ENCODE assay signal across 9 cellular contexts in genomic region chr3:52670621-52671521, GRCh38. TPM values are rescaled to one million over a fixed set of nuclear protein-coding genes. Genes with fewer than 3 reads are reported as not detected.
DNase-seq lines count a peak whose midpoint lies in the region; ATAC-seq and TF ChIP-seq lines count a peak whose summit lies in the region.
"Had no signal": no experiment of that assay in that cellular context is flagged by ENCODE, and none has a peak within 500 bp of the region (broad histone marks: within the 10 kb centered on the region; RNA-seq: fewer than 3 reads in every experiment).

No MANE protein-coding gene starts in this region.

- no peak overlapping the region for H3K4ac ChIP-seq in H9 (ENCODE audit: low read depth, low read length)

- H3K23ac ChIP-seq in H9 (ENCODE audit: insufficient read length, low read depth, low read length): no peak overlapping the region

- intact Hi-C loops in Panc1 (cut with micrococcal nuclease; ENCODE audit: unreplicated experiment): no loop called here
- intact Hi-C loops in mucosa of descending colon (cut with DNase I, micrococcal nuclease): no loop called here

- no peaks in the 10 kb centered on the region for H3K27me3 ChIP-seq in Panc1 (ENCODE audit: control insufficient read depth, insufficient read depth, low read length)
- no peaks in the 10 kb centered on the region for H3K27me3 ChIP-seq in H9 (ENCODE audit: insufficient read depth, low read length)
- H3K27me3 ChIP-seq in Karpas-422 (ENCODE audit: low read length): no peaks in the 10 kb centered on the region
- H3K27me3 ChIP-seq: cardiac muscle cell had no signal

- POLR2A ChIA-PET in Panc1 (lab: Charles Lee): interaction anchor here (0.6 kb wide), 1 partner anchor 13 kb away, joined by 3 read pairs; no protein-coding TSS in a partner anchor

- no peak overlapping the region for H4K5ac ChIP-seq in H9 (ENCODE audit: insufficient read length, low read depth, low read length)

- no peak overlapping the region for H3K56ac ChIP-seq in H9 (ENCODE audit: insufficient read length, low read depth, low read length)

- CTCF ChIA-PET in Panc1 (lab: Charles Lee): no interaction called here

- TSS peak; percentile 17 for BruUV-seq in Panc1 (replicated peaks; lab: Mats Ljungman, UMichigan)

- no peak overlapping the region for H3T11ph ChIP-seq in H9 (ENCODE audit: low read length)

- peaks cover 0 to 4% of the 10 kb centered on the region in 2 experiments; a peak in 2 of 4 replicates for H3K4me1 Mint-ChIP-seq in H9

- H3K9me3 Mint-ChIP-seq in H9: no peaks in the 10 kb centered on the region

- no peaks in the 10 kb centered on the region for H3K9me3 ChIP-seq in Panc1 (ENCODE audit: control insufficient read depth, insufficient read depth, low read depth, low read length)
- no peaks in the 10 kb centered on the region for H3K9me3 ChIP-seq in mucosa of descending colon
- no peaks in the 10 kb centered on the region for H3K9me3 ChIP-seq in H9 (ENCODE audit: control insufficient read depth, low read depth, low read length)
- H3K9me3 ChIP-seq in Karpas-422 (ENCODE audit: low read length): no peaks in the 10 kb centered on the region

- H3K79me2 ChIP-seq in H9 (ENCODE audit: insufficient read depth, low read length) (no peaks in the 10 kb centered on the region), Karpas-422 (ENCODE audit: low read length) (peaks cover 46% of the 10 kb centered on the region)

- TF ChIP-seq CTCF in Panc1 (IDR thresholded peaks at IDR 0.05): no peak
- no peak for TF ChIP-seq CTCF in mucosa of descending colon (IDR thresholded peaks at IDR 0.05)
- TF ChIP-seq CTCF in H9 (conservative IDR thresholded peaks at IDR 0.05): no peak

- in situ Hi-C loops in Panc1 (cut with HindIII; ENCODE audit: low pct_unique_long_range_greater_than_20kb, low sequenced_read_pairs): no loop called here

- peak overlapping the region in 1 of 3 experiments; percentile 70; a peak in 1 of 7 replicates for H3K27ac Mint-ChIP-seq in H9

- H3K9ac ChIP-seq in H9 (ENCODE audit: extremely low read depth, insufficient read length, low read length): no peak overlapping the region
- H3K9ac ChIP-seq in Karpas-422 (ENCODE audit: low read length): no peak overlapping the region

- H4K20me1 ChIP-seq in H9 (ENCODE audit: control insufficient read depth, insufficient read depth, insufficient read length): no peaks in the 10 kb centered on the region
- H4K20me1 ChIP-seq in Karpas-422 (ENCODE audit: insufficient read depth, low read depth, low read length): no peaks in the 10 kb centered on the region

- H3K36me3 Mint-ChIP-seq in H9 (ENCODE audit: insufficient read depth in 1 of 3, low read depth in 3 of 3): peaks cover 10 to 53% (median 42%) of the 10 kb centered on the region in 3 experiments; a peak in 6 of 7 replicates

- H3K4me2 ChIP-seq in H9 (ENCODE audit: insufficient read depth, insufficient read length, low read length) (no peak overlapping the region), Karpas-422 (ENCODE audit: low read depth, low read length, poor library complexity, severe bottlenecking) (no peak overlapping the region)

- no peak overlapping the region for H2BK120ac ChIP-seq in H9 (ENCODE audit: low read depth, low read length, poor library complexity, severe bottlenecking)

- H3K79me1 ChIP-seq in H9 (ENCODE audit: insufficient read depth, low read depth, low read length, poor library complexity, severe bottlenecking): peaks cover 3% of the 10 kb centered on the region

- H3K9me2 ChIP-seq in Karpas-422 (replicated peaks; ENCODE audit: insufficient read depth, low read length): no peaks in the 10 kb centered on the region

- H3K4me3 ChIP-seq in Panc1 (ENCODE audit: low read depth in 2 of 2, low read length in 2 of 2): peak overlapping the region in 1 of 2 experiments; percentile 15; a peak in 1 of 4 replicates
- no peak overlapping the region for H3K4me3 ChIP-seq in mucosa of descending colon
- no peak overlapping the region for H3K4me3 ChIP-seq in Karpas-422 (ENCODE audit: low read length)
- H3K4me3 ChIP-seq: cardiac muscle cell had no signal

- H3K18ac ChIP-seq in H9 (ENCODE audit: insufficient read length, low read depth, low read length): no peak overlapping the region

- H3K23me2 ChIP-seq in H9 (ENCODE audit: insufficient read length, low read depth, low read length, poor library complexity, severe bottlenecking): no peaks in the 10 kb centered on the region

- no peak overlapping the region for H2BK12ac ChIP-seq in H9 (ENCODE audit: insufficient read length, low read depth, low read length)

- H2AK5ac ChIP-seq in H9 (ENCODE audit: insufficient read length, low read length): no peak overlapping the region

- ATAC-seq in GM18861 (IDR thresholded peaks at IDR 0.05; ENCODE audit: unreplicated experiment) (peak; percentile 87), HG02870 (IDR thresholded peaks at IDR 0.05; ENCODE audit: unreplicated experiment) (peak; percentile 89), Panc1 (peak; percentile 99), mucosa of descending colon (peak; percentile 82)

- H3K4me1 ChIP-seq in Panc1 (ENCODE audit: control insufficient read depth, insufficient read depth, low read length) (peaks cover 25% of the 10 kb centered on the region), mucosa of descending colon (ENCODE audit: low read depth) (no peaks in the 10 kb centered on the region), H9 (ENCODE audit: insufficient read depth, low read length) (no peaks in the 10 kb centered on the region), Karpas-422 (ENCODE audit: low read length) (no peaks in the 10 kb centered on the region)

- DNase-seq in Panc1 (ENCODE audit: low read depth, low spot score): peak; percentile 92
- peak; percentile 97 for DNase-seq in brain pericyte (ENCODE audit: low read depth, low spot score)
- no peak for DNase-seq in mucosa of descending colon
- DNase-seq in H9: no peak
- no peak for DNase-seq in Karpas-422
- DNase-seq in ecto neural progenitor cell (ENCODE audit: low spot score): no peak

- H2AFZ ChIP-seq in H9 (ENCODE audit: low read length) (no peak overlapping the region), Karpas-422 (ENCODE audit: low read length) (no peak overlapping the region)

- no peak overlapping the region for H2BK5ac ChIP-seq in H9 (ENCODE audit: insufficient read length, low read length)

- no peak overlapping the region for H2BK15ac ChIP-seq in H9 (ENCODE audit: low read depth, low read length)

- no peak overlapping the region for H2BK20ac ChIP-seq in H9 (ENCODE audit: low read depth, low read length, poor library complexity, severe bottlenecking)

- no CpG with 5 or more reads among the region's 9 CpGs for WGBS in H9 (ENCODE audit: extremely low coverage, insufficient read length, low lambda C conversion rate)

- H3K36me3 ChIP-seq in Panc1 (ENCODE audit: control insufficient read depth, insufficient read depth, low read length) (peaks cover 6% of the 10 kb centered on the region), mucosa of descending colon (ENCODE audit: low read depth) (no peaks in the 10 kb centered on the region), Karpas-422 (ENCODE audit: insufficient read depth, low read length) (peaks cover 22% of the 10 kb centered on the region)

- H3K4me3 Mint-ChIP-seq in H9: no peak overlapping the region

- H4K91ac ChIP-seq in H9 (ENCODE audit: insufficient read length, low read depth, low read length): no peak overlapping the region

- H3K14ac ChIP-seq in H9 (ENCODE audit: insufficient read depth, low read length): no peak overlapping the region

- H4K8ac ChIP-seq in H9 (replicated peaks; ENCODE audit: insufficient read length, low read depth, low read length): no peak overlapping the region

- H3K27me3 Mint-ChIP-seq in H9 (ENCODE audit: low read depth): no peaks in the 10 kb centered on the region

- H3K27ac ChIP-seq in Panc1 (ENCODE audit: low read length) (peak overlapping the region; percentile 80), H9 (ENCODE audit: insufficient read length, low read depth, low read length) (no peak overlapping the region), Karpas-422 (ENCODE audit: low read length) (no peak overlapping the region)
- H3K27ac ChIP-seq: cardiac muscle cell had no signal

RNA-seq across cellular contexts. Expression of gene PBRM1, which starts 14.8 kb away (rescaled TPM):
- total RNA-seq in Panc1 (2021; ENCODE audit: unreplicated experiment): 43.5 TPM
- 18.7 TPM for polyA plus RNA-seq in Panc1 (2012; ENCODE audit: insufficient read length)
- 10 to 100 TPM; 48.5 to 86.1 (median 56.8) TPM for total RNA-seq in mucosa of descending colon
- total RNA-seq in H9 (2021): 70.0 and 74.2 TPM in 2 replicates
- total RNA-seq in Karpas-422 (2014; rRNA removed; shearing (Covaris generic); ENCODE audit: low replicate concordance): 38.4 and 53.3 TPM in 2 replicates

RNA-seq across cellular contexts. Expression of gene GNL3, which starts 15.0 kb away (rescaled TPM):
- 88.9 TPM for total RNA-seq in Panc1 (2021; ENCODE audit: unreplicated experiment)
- 35.0 TPM for polyA plus RNA-seq in Panc1 (2012; ENCODE audit: insufficient read length)
- 10 to 100 TPM; 39.2 to 54.4 (median 47.7) TPM for total RNA-seq in mucosa of descending colon
- total RNA-seq in H9 (2021): 245 and 250 TPM in 2 replicates
- 96.9 and 138 TPM in 2 replicates for total RNA-seq in Karpas-422 (2014; rRNA removed; shearing (Covaris generic); ENCODE audit: low replicate concordance)

RNA-seq across cellular contexts. Expression of gene GLT8D1, which starts 34.7 kb away (rescaled TPM):
- total RNA-seq in Panc1 (2021; ENCODE audit: unreplicated experiment) (51.3 TPM), mucosa of descending colon (10 to 100 TPM; 24.4 to 36.0 (median 30.7) TPM), H9 (2021) (37.0 and 39.3 TPM in 2 replicates)
- polyA plus RNA-seq in Panc1 (2012; ENCODE audit: insufficient read length): 59.3 TPM
- total RNA-seq in Karpas-422 (2014; rRNA removed; shearing (Covaris generic); ENCODE audit: low replicate concordance): 34.7 and 52.0 TPM in 2 replicates

RNA-seq across cellular contexts. Expression of gene SPCS1, which starts 35.0 kb away (rescaled TPM):
- total RNA-seq in Panc1 (2021; ENCODE audit: unreplicated experiment) (93.2 TPM), mucosa of descending colon (100 to 1,000 TPM in 1 of 3 donors, 10 to 100 TPM in 2; 61.0 to 105 (median 80.4) TPM), H9 (2021) (106 TPM in 2 replicates)
- polyA plus RNA-seq in Panc1 (2012; ENCODE audit: insufficient read length): 116 TPM
- total RNA-seq in Karpas-422 (2014; rRNA removed; shearing (Covaris generic); ENCODE audit: low replicate concordance): 122 and 184 TPM in 2 replicates

Comparison
In these comparisons a context has a peak if more than half of its experiments do, and no peak if none do; other contexts are left out.
1. DNase-seq: peak in Panc1 (single experiment) and brain pericyte (single experiment); none in mucosa of descending colon (0 of 3), H9 (single experiment), Karpas-422 (single experiment) and ecto neural progenitor cell (single experiment).
2. Peak in every context shown above with its lines, with median percentiles within 50 percentile points of each other: ATAC-seq.